25 cellular contexts compared by ENCODE assay signal in genomic region chr2:124664363-124664762, GRCh38.
"Had no signal": no experiment of that assay in that cellular context is flagged by ENCODE, and none has a peak within 500 bp of the region (broad histone marks: within the 10 kb centered on the region; RNA-seq: fewer than 3 reads in every experiment).

No MANE protein-coding gene starts in this region.

- H3K27ac ChIP-seq: colonic mucosa, epithelial cell of prostate, gastrocnemius medialis, neural progenitor cell, parathyroid adenoma, skin epidermis, spleen, testis, tibial artery had no signal

- H3K79me2 ChIP-seq: parathyroid adenoma had no signal

- DNase-seq: colonic mucosa; effector CD8-positive, alpha-beta T cell; endodermal cell; foreskin fibroblast; gastrocnemius medialis; head of caudate nucleus; hippocampal formation; immature natural killer cell; midbrain; naive thymus-derived CD4-positive, alpha-beta T cell; spleen; stimulated activated CD4-positive, alpha-beta T cell treated with anti-CD3 and anti-CD28 coated beads, Interleukin-4, amount 100 ng/mL, for 4 hours; stimulated activated naive CD8-positive, alpha-beta T cell treated with anti-CD3 and anti-CD28 coated beads, Interleukin-15, Interleukin-2, amounts not matched to agents 100 U/mL and 50 U/mL, for 24 hours; substantia nigra; testis; tibial artery had no signal

- H3K4me2 ChIP-seq: neural progenitor cell had no signal

- H3K36me3 ChIP-seq: colonic mucosa, gastrocnemius medialis, neural progenitor cell, spleen, tibial artery had no signal

- H3K4me1 ChIP-seq: colonic mucosa, gastrocnemius medialis, parathyroid adenoma, spleen, testis, tibial artery had no signal

- H3K4me3 ChIP-seq: colonic mucosa, gastrocnemius medialis, neural progenitor cell, skin epidermis, spleen, testis, tibial artery had no signal

- H3K9ac ChIP-seq: neural progenitor cell, parathyroid adenoma had no signal

- H3K9me3 ChIP-seq: colonic mucosa, gastrocnemius medialis, testis had no signal

- H2AFZ ChIP-seq: neural progenitor cell, parathyroid adenoma had no signal

- ATAC-seq: esophagus mucosa; gastrocnemius medialis; left lobe of liver; naive thymus-derived CD4-positive, alpha-beta T cell; stimulated activated memory B cell treated with anti-CD40 and anti-IgM and Interleukin-4, amounts not matched to agents 10 μg/mL and 1 μg/mL and 100 μg/mL, for 72 hours; stimulated activated naive CD8-positive, alpha-beta T cell treated with anti-CD3 and anti-CD28 coated beads, Interleukin-15, Interleukin-2, amounts not matched to agents 100 U/mL and 50 U/mL, for 24 hours had no signal

- FAIRE-seq: keratinocyte, urothelium cell line had no signal

- H3K27me3 ChIP-seq: colonic mucosa, gastrocnemius medialis, neural progenitor cell, spleen, testis, tibial artery had no signal
